In genomic region chr1:59738591-59739015, GRCh38 we compare ENCODE assay signal across 1 cellular context.
TF ChIP-seq lines count a peak whose summit lies in the region.

No MANE protein-coding gene starts in this region.

TF ChIP-seq in WTC11, 78 proteins besides CTCF, POLR2A, EP300 and RAD21 (continued from another document):
- no peak for TF ChIP-seq ARID4B (CRISPR knock-in tag; IDR thresholded peaks at IDR 0.05; ENCODE audit: borderline replicate concordance)
